1 cellular context compared by ENCODE assay signal in genomic region chr15:47333758-47334157, GRCh38.
TF ChIP-seq lines count a peak whose summit lies in the region.

No MANE protein-coding gene starts in this region.

TF ChIP-seq in IMR-90, 13 proteins besides CTCF, POLR2A, EP300 and RAD21 (continued from another document):
- no peak for TF ChIP-seq USF2 (IDR thresholded peaks at IDR 0.05; ENCODE audit: low read depth, low read length)
- no peak for TF ChIP-seq NFE2L2 (IDR thresholded peaks at IDR 0.05; ENCODE audit: low read depth, low read length)
- no peak for TF ChIP-seq SMC3 (IDR thresholded peaks at IDR 0.05; ENCODE audit: low read depth, low read length)
- no peak for TF ChIP-seq CEBPB (IDR thresholded peaks at IDR 0.05; ENCODE audit: low read depth, low read length)
